1 cellular context compared by ENCODE assay signal in the genomic region with DNA sequence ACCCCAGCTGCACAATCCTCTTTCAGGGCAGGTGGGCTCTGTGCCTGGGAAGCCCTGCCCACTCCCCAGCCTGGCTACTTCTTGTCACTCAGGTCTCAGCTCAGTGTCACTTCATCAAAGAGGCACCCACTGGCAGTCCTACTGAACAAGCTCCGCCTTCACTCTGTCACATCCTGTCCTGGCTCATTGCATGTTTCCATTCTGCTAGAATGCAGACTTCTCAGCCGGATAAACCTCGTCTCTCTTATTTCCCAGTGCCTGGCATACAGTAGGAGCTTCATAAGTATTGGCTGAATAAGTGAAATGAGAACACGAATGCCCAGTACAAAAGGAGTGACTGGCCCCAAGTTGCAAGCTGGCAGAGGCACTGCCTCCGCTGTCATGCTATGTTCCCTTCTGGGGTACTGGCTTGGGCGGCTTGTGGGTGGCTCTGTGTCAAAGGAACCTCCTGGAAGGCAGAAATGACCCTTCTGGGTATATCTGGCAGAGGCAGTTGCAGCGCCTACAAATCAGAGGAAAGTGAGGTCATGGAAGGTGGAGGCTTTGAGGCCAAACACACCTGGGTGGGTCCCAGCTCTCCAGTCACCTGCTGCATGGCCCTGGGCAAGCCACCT.
TF ChIP-seq lines count a peak whose summit lies in the region.

No MANE protein-coding gene starts in this region.

TF ChIP-seq in HepG2, 621 proteins besides CTCF, POLR2A, EP300 and RAD21 (continued from another document):
- TF ChIP-seq, protein P1, sequence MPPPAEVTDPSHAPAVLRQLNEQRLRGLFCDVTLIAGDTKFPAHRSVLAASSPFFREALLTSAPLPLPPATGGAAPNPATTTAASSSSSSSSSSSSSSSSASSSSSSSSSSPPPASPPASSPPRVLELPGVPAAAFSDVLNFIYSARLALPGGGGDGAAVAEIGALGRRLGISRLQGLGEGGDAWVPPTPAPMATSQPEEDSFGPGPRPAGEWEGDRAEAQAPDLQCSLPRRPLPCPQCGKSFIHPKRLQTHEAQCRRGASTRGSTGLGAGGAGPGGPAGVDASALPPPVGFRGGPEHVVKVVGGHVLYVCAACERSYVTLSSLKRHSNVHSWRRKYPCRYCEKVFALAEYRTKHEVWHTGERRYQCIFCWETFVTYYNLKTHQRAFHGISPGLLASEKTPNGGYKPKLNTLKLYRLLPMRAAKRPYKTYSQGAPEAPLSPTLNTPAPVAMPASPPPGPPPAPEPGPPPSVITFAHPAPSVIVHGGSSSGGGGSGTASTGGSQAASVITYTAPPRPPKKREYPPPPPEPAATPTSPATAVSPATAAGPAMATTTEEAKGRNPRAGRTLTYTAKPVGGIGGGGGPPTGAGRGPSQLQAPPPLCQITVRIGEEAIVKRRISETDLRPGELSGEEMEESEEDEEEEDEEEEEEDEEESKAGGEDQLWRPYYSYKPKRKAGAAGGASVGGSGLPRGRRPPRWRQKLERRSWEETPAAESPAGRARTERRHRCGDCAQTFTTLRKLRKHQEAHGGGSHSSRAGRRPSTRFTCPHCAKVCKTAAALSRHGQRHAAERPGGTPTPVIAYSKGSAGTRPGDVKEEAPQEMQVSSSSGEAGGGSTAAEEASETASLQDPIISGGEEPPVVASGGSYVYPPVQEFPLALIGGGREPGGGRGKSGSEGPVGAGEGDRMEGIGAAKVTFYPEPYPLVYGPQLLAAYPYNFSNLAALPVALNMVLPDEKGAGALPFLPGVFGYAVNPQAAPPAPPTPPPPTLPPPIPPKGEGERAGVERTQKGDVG (CRISPR knock-in tag; IDR thresholded peaks at IDR 0.05; ENCODE audit: borderline replicate concordance): no peak
